ENCODE assay signal across 8 cellular contexts in the genomic region with DNA sequence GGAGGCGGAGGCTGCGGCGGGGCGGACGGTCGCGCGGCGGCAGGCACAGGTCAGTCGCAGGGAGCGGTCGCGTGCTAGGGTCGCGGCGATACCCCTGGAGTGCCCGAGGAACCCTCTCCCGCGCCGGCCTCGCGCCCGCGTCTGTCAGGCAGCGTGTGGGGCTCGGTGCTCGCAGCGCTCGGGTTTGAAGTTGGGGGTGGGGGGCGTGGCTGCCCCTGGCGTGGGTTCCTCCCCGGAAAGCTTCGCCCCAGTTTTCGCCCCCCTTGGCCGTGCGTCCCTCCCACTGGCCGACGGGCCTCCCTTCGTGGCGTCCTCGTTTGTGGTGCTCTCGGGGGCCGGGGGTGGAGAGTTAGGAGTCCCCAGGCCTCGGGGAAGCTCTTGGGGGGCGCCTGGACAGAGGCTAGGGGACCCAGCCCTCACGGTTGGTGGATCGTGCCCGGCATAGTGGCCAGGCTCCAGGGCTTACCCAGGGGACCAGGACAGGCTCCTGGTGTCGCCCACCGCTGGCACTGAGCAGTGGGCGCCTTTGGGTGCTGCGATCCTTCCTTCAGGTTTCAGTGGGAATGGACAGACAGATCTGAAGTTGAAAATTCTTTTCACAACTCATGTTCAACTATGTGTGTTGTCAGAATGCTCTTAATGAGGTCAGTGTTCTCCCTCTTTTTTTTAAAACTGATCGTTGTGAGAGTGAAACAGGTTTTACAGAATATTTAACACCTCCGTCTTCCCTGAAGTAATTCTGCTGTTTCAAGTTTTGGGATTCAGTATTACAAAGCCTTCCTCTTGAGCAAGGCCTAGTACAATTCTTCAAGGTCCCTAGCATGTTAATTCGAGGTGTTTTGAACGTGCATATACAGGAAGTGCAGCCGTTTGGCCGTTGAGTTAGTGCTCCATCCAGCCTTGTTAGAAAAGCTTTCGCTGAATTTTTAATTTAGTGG. TPM values are rescaled to one million over a fixed set of nuclear protein-coding genes. Genes with fewer than 3 reads are reported as not detected.
DNase-seq lines count a peak whose midpoint lies in the region; ATAC-seq and TF ChIP-seq lines count a peak whose summit lies in the region.

No MANE protein-coding gene starts in this region.

- in situ Hi-C loops in brain microvascular endothelial cell (cut with HindIII; ENCODE audit: low pct_ligation_motif_present, low sequenced_read_pairs), result no loop called here

- no peak for TF ChIP-seq CTCF in brain microvascular endothelial cell (IDR thresholded peaks at IDR 0.05; ENCODE audit: low read depth, low read length, missing control alignments)
- TF ChIP-seq CTCF in right lobe of liver (IDR thresholded peaks at IDR 0.05), result no peak

- 1% methylated on average over 11 of the region's 59 CpGs for WGBS in right lobe of liver (ENCODE audit: insufficient coverage, low coverage, low lambda C conversion rate, missing lambda C conversion rate)

- peak overlapping the region; percentile 61 for H3K27ac ChIP-seq in brain microvascular endothelial cell
- H3K27ac ChIP-seq in right lobe of liver, result peak overlapping the region; percentile 73 to 93 (median 75)

- H3K9me3 ChIP-seq in right lobe of liver, result no peaks in the 10 kb centered on the region

- H3K4me1 ChIP-seq in right lobe of liver, result peaks cover 0 to 4% (median 0%) of the 10 kb centered on the region in 4 donors

- H3K36me3 ChIP-seq in brain microvascular endothelial cell (replicated peaks) (peaks cover 2% of the 10 kb centered on the region), right lobe of liver (no peaks in the 10 kb centered on the region)

- ATAC-seq in GM18505 (IDR thresholded peaks at IDR 0.05; ENCODE audit: unreplicated experiment), result no peak
- ATAC-seq in HG03457 (IDR thresholded peaks at IDR 0.05; ENCODE audit: unreplicated experiment), result peak; percentile 17
- no peak for ATAC-seq in right lobe of liver
- no peak for ATAC-seq in HG02852 (IDR thresholded peaks at IDR 0.05; ENCODE audit: unreplicated experiment)

- TF ChIP-seq POLR2A in GM18505 (IDR thresholded peaks at IDR 0.05; ENCODE audit: borderline replicate concordance, extremely low read depth, insufficient read depth, insufficient read length) (peak; percentile 62), right lobe of liver (IDR thresholded peaks at IDR 0.05) (no peak)

- peak; percentile 51 for DNase-seq in AG08396 (ENCODE audit: low spot score)
- DNase-seq in T-helper 1 cell, result peak; percentile 30 to 51 (median 39)
- peak; percentile 1 for DNase-seq in brain microvascular endothelial cell
- DNase-seq in right lobe of liver, result no peak
- peak; percentile 52 for DNase-seq in stimulated activated CD8-positive, alpha-beta memory T cell treated with anti-CD3 and anti-CD28 coated beads, Interleukin-2, amount 100 ng/mL, for 48 hours (ENCODE audit: low read depth in 2 of 2)

- intact Hi-C loops in right lobe of liver (cut with DNase I), result no loop called here

- no peaks in the 10 kb centered on the region for H3K27me3 ChIP-seq in brain microvascular endothelial cell (replicated peaks)
- no peaks in the 10 kb centered on the region for H3K27me3 ChIP-seq in right lobe of liver

- H3K4me3 ChIP-seq in brain microvascular endothelial cell (ENCODE audit: low read depth, low read length), result peak overlapping the region; percentile 95
- peak overlapping the region; percentile 65 to 78 (median 67) for H3K4me3 ChIP-seq in right lobe of liver

RNA-seq across cellular contexts. Expression of a gene that starts 0.6 kb away (rescaled TPM):
- 10 to 100 TPM; 16.3 to 35.9 (median 21.5) TPM for total RNA-seq in right lobe of liver

Comparison
In these comparisons a context has a peak if more than half of its experiments do, and no peak if none do; other contexts are left out.
1. DNase-seq: peak in AG08396 (single experiment), T-helper 1 cell (5 of 5), brain microvascular endothelial cell (single experiment) and stimulated activated CD8-positive, alpha-beta memory T cell treated with anti-CD3 and anti-CD28 coated beads, Interleukin-2, amount 100 ng/mL, for 48 hours (2 of 2); none in right lobe of liver (0 of 3).